Comparison of ENCODE assay signal across 9 cellular contexts in the genomic region with DNA sequence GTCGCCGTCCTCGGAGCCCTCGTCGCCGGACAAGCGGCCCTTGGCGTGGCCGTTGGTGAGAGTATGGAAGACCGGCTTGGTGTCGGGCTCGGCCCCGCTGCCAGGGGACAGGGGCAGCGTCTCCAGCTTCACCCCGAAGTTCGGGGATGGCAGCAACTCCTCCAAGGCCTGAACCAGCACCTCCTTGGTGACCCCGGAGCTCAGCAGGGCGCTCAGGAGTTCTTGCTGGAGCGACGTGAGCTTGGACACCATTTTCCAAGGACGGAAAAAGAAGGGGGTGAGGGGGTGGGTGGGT. TPM values are rescaled to one million over a fixed set of nuclear protein-coding genes. Genes with fewer than 3 reads are reported as not detected.
DNase-seq lines count a peak whose midpoint lies in the region; ATAC-seq and TF ChIP-seq lines count a peak whose summit lies in the region.
"Had no signal": no experiment of that assay in that cellular context is flagged by ENCODE, and none has a peak within 500 bp of the region (broad histone marks: within the 10 kb centered on the region; RNA-seq: fewer than 3 reads in every experiment).

No MANE protein-coding gene starts in this region.

- no peaks in the 10 kb centered on the region for H3K36me3 ChIP-seq in stomach
- H3K36me3 ChIP-seq in SJCRH30, result no peaks in the 10 kb centered on the region

- H3K4me1 ChIP-seq in stomach (peaks cover 34 to 57% (median 44%) of the 10 kb centered on the region in 4 donors), SJCRH30 (no peaks in the 10 kb centered on the region)

- H3K9me3 Mint-ChIP-seq in activated CD8-positive, alpha-beta T cell treated with anti-CD3 and anti-CD28 coated beads for 36 hours, result no peaks in the 10 kb centered on the region
- no peaks in the 10 kb centered on the region for H3K9me3 Mint-ChIP-seq in activated CD8-positive, alpha-beta T cell treated with anti-CD3 and anti-CD28 coated beads, Interleukin-2, amount 10 ng/mL, durations not matched to agents 7 days and 5 days (ENCODE audit: insufficient read depth)

- TF ChIP-seq CTCF in activated CD8-positive, alpha-beta T cell treated with anti-CD3 and anti-CD28 coated beads for 36 hours (IDR thresholded peaks at IDR 0.05), result no peak
- TF ChIP-seq CTCF in VCaP (conservative IDR thresholded peaks at IDR 0.05) (no peak), stomach (IDR thresholded peaks at IDR 0.05) (no peak)

- TF ChIP-seq POLR2A in stomach (IDR thresholded peaks at IDR 0.05), result no peak

- H3K36me3 Mint-ChIP-seq in activated CD8-positive, alpha-beta T cell treated with anti-CD3 and anti-CD28 coated beads for 36 hours (ENCODE audit: low read depth), result no peaks in the 10 kb centered on the region
- H3K36me3 Mint-ChIP-seq in activated CD8-positive, alpha-beta T cell treated with anti-CD3 and anti-CD28 coated beads, Interleukin-2, amount 10 ng/mL, durations not matched to agents 7 days and 5 days (ENCODE audit: low read depth), result no peaks in the 10 kb centered on the region

- POLR2A ChIA-PET in activated CD8-positive, alpha-beta T cell treated with anti-CD3 and anti-CD28 coated beads for 36 hours (lab: Charles Lee), result no interaction called here
- POLR2A ChIA-PET in activated CD8-positive, alpha-beta T cell treated with anti-CD3 and anti-CD28 coated beads, Interleukin-2, amount 10 ng/mL, durations not matched to agents 7 days and 5 days (lab: Charles Lee), result interaction anchor here (1.8 kb wide), 1 partner anchor 11 kb away, joined by 4 read pairs; no protein-coding TSS in a partner anchor

- CTCF ChIA-PET in activated CD8-positive, alpha-beta T cell treated with anti-CD3 and anti-CD28 coated beads for 36 hours (lab: Charles Lee), result no interaction called here
- CTCF ChIA-PET in activated CD8-positive, alpha-beta T cell treated with anti-CD3 and anti-CD28 coated beads, Interleukin-2, amount 10 ng/mL, durations not matched to agents 7 days and 5 days (lab: Charles Lee), result interaction anchor here (1.1 to 1.6 kb wide), 5 partner anchors 26 to 72 kb away, joined by 4 to 6 read pairs (median 5); no protein-coding TSS in a partner anchor

- intact Hi-C loops in activated CD8-positive, alpha-beta T cell treated with anti-CD3 and anti-CD28 coated beads for 36 hours (cut with micrococcal nuclease), result no loop called here
- intact Hi-C loops in stomach (cut with DNase I; ENCODE audit: low total_unique reads), result no loop called here

- H3K4me3 Mint-ChIP-seq in activated CD8-positive, alpha-beta T cell treated with anti-CD3 and anti-CD28 coated beads for 36 hours, result peak overlapping the region; percentile 45
- no peak overlapping the region for H3K4me3 Mint-ChIP-seq in activated CD8-positive, alpha-beta T cell treated with anti-CD3 and anti-CD28 coated beads, Interleukin-2, amount 10 ng/mL, durations not matched to agents 7 days and 5 days

- peak; percentile 8 for ATAC-seq in activated CD8-positive, alpha-beta T cell treated with anti-CD3 and anti-CD28 coated beads for 36 hours
- no peak for ATAC-seq in activated CD8-positive, alpha-beta T cell treated with anti-CD3 and anti-CD28 coated beads, Interleukin-2, amount 10 ng/mL, durations not matched to agents 7 days and 5 days

- H3K27ac ChIP-seq in VCaP (peak overlapping the region; percentile 99), stomach (peak overlapping the region; percentile 87 to 93 (median 89)), SJCRH30 (no peak overlapping the region)

- TF ChIP-seq EP300 in stomach (IDR thresholded peaks at IDR 0.05), result no peak

- H3K27me3 ChIP-seq in stomach, result peaks cover 13 to 84% (median 59%) of the 10 kb centered on the region in 3 donors
- H3K27me3 ChIP-seq in SJCRH30, result no peaks in the 10 kb centered on the region

- H3K4me3 ChIP-seq in stomach, result peak overlapping the region; percentile 45 to 54 (median 48)
- H3K4me3 ChIP-seq in SJCRH30, result no peak overlapping the region

- 1 to 5% (median 3%) methylated on average over 8 to 21 of the region's 21 CpGs for WGBS in stomach, 5 donors

- no peak overlapping the region for H3K27ac Mint-ChIP-seq in activated CD8-positive, alpha-beta T cell treated with anti-CD3 and anti-CD28 coated beads for 36 hours
- no peak overlapping the region for H3K27ac Mint-ChIP-seq in activated CD8-positive, alpha-beta T cell treated with anti-CD3 and anti-CD28 coated beads, Interleukin-2, amount 10 ng/mL, durations not matched to agents 7 days and 5 days

- peaks cover 66% of the 10 kb centered on the region for H3K27me3 Mint-ChIP-seq in activated CD8-positive, alpha-beta T cell treated with anti-CD3 and anti-CD28 coated beads for 36 hours
- H3K27me3 Mint-ChIP-seq in activated CD8-positive, alpha-beta T cell treated with anti-CD3 and anti-CD28 coated beads, Interleukin-2, amount 10 ng/mL, durations not matched to agents 7 days and 5 days (ENCODE audit: low read depth), result peaks cover 75% of the 10 kb centered on the region

- H3K9me3 ChIP-seq in stomach, result no peaks in the 10 kb centered on the region
- H3K9me3 ChIP-seq in SJCRH30 (replicated peaks), result no peaks in the 10 kb centered on the region

- H3K4me1 Mint-ChIP-seq in activated CD8-positive, alpha-beta T cell treated with anti-CD3 and anti-CD28 coated beads for 36 hours (ENCODE audit: low read depth), result peaks cover 17% of the 10 kb centered on the region
- H3K4me1 Mint-ChIP-seq in activated CD8-positive, alpha-beta T cell treated with anti-CD3 and anti-CD28 coated beads, Interleukin-2, amount 10 ng/mL, durations not matched to agents 7 days and 5 days (ENCODE audit: low read depth), result peaks cover 15% of the 10 kb centered on the region

- no peak for DNase-seq in activated CD8-positive, alpha-beta T cell treated with anti-CD3 and anti-CD28 coated beads for 36 hours
- DNase-seq in activated CD8-positive, alpha-beta T cell treated with anti-CD3 and anti-CD28 coated beads, Interleukin-2, amount 10 ng/mL, durations not matched to agents 7 days and 5 days, result no peak
- peak; percentile 73 for DNase-seq in kidney tubule cell (ENCODE audit: low spot score)
- no peak for DNase-seq in stomach
- no peak for DNase-seq in SJCRH30
- DNase-seq in iPS-NIHi11 (ENCODE audit: low spot score), result no peak
- no peak for DNase-seq in NOMO-1 treated with dmso at 0.1 percent for 144 hours (lab: John Stamatoyannopoulos, UW; ENCODE audit: unreplicated experiment)
- DNase-seq: activated CD4-positive, alpha-beta T cell treated with anti-CD3 and anti-CD28 coated beads, Interleukin-2, amount 50 U/mL, for 1 hour had no signal

RNA-seq across cellular contexts. Expression of a gene that starts 0.3 kb away (rescaled TPM):
- total RNA-seq in activated CD8-positive, alpha-beta T cell treated with anti-CD3 and anti-CD28 coated beads for 36 hours, result under 1 TPM; 0.59 to 0.60 TPM
- total RNA-seq in activated CD8-positive, alpha-beta T cell treated with anti-CD3 and anti-CD28 coated beads, Interleukin-2, amount 10 ng/mL, durations not matched to agents 7 days and 5 days, result not detected
- total RNA-seq in stomach, result 10 to 100 TPM in 2 of 5 donors, 1 to 10 TPM in 2, under 1 TPM in 1; 0.58 to 19.2 (median 7.7) TPM
- 1 to 10 TPM; 4.4 to 7.3 (median 6.7) TPM for polyA plus RNA-seq in stomach
- not detected in 2 replicates for total RNA-seq in SJCRH30 (2014; rRNA removed; shearing (Covaris generic))
